ENCODE assay signal across 1 cellular context in genomic region chr1:23035823-23036452, GRCh38.
TF ChIP-seq lines count a peak whose summit lies in the region.

No MANE protein-coding gene starts in this region.

TF ChIP-seq in neural cell, 6 proteins besides CTCF, POLR2A, EP300 and RAD21:
- TF ChIP-seq REST (IDR thresholded peaks at IDR 0.05; ENCODE audit: borderline replicate concordance), result no peak
- TF ChIP-seq MXI1 (conservative IDR thresholded peaks at IDR 0.05; ENCODE audit: poor library complexity, severe bottlenecking), result no peak
- no peak for TF ChIP-seq SMC3 (conservative IDR thresholded peaks at IDR 0.05; ENCODE audit: poor library complexity)
- peak; percentile 56 for TF ChIP-seq POLR2AphosphoS5 (IDR thresholded peaks at IDR 0.05)
- TF ChIP-seq TAF1 (IDR thresholded peaks at IDR 0.05; ENCODE audit: low read depth), result no peak
